ENCODE assay signal across 1 cellular context in genomic region chr10:37857287-37858211, GRCh38.
A peak's percentile ranks its signal among the peaks of the same experiment; 100 is the strongest.
TF ChIP-seq lines count a peak whose summit lies in the region.

ZNF248 (minus strand) TSS chr10:37857610; CDS start chr10:37856310, 1,300 bp downstream.

TF ChIP-seq in HepG2, 621 proteins besides CTCF, POLR2A, EP300 and RAD21 (continued from another document and continues in another):
- TF ChIP-seq, protein P1, sequence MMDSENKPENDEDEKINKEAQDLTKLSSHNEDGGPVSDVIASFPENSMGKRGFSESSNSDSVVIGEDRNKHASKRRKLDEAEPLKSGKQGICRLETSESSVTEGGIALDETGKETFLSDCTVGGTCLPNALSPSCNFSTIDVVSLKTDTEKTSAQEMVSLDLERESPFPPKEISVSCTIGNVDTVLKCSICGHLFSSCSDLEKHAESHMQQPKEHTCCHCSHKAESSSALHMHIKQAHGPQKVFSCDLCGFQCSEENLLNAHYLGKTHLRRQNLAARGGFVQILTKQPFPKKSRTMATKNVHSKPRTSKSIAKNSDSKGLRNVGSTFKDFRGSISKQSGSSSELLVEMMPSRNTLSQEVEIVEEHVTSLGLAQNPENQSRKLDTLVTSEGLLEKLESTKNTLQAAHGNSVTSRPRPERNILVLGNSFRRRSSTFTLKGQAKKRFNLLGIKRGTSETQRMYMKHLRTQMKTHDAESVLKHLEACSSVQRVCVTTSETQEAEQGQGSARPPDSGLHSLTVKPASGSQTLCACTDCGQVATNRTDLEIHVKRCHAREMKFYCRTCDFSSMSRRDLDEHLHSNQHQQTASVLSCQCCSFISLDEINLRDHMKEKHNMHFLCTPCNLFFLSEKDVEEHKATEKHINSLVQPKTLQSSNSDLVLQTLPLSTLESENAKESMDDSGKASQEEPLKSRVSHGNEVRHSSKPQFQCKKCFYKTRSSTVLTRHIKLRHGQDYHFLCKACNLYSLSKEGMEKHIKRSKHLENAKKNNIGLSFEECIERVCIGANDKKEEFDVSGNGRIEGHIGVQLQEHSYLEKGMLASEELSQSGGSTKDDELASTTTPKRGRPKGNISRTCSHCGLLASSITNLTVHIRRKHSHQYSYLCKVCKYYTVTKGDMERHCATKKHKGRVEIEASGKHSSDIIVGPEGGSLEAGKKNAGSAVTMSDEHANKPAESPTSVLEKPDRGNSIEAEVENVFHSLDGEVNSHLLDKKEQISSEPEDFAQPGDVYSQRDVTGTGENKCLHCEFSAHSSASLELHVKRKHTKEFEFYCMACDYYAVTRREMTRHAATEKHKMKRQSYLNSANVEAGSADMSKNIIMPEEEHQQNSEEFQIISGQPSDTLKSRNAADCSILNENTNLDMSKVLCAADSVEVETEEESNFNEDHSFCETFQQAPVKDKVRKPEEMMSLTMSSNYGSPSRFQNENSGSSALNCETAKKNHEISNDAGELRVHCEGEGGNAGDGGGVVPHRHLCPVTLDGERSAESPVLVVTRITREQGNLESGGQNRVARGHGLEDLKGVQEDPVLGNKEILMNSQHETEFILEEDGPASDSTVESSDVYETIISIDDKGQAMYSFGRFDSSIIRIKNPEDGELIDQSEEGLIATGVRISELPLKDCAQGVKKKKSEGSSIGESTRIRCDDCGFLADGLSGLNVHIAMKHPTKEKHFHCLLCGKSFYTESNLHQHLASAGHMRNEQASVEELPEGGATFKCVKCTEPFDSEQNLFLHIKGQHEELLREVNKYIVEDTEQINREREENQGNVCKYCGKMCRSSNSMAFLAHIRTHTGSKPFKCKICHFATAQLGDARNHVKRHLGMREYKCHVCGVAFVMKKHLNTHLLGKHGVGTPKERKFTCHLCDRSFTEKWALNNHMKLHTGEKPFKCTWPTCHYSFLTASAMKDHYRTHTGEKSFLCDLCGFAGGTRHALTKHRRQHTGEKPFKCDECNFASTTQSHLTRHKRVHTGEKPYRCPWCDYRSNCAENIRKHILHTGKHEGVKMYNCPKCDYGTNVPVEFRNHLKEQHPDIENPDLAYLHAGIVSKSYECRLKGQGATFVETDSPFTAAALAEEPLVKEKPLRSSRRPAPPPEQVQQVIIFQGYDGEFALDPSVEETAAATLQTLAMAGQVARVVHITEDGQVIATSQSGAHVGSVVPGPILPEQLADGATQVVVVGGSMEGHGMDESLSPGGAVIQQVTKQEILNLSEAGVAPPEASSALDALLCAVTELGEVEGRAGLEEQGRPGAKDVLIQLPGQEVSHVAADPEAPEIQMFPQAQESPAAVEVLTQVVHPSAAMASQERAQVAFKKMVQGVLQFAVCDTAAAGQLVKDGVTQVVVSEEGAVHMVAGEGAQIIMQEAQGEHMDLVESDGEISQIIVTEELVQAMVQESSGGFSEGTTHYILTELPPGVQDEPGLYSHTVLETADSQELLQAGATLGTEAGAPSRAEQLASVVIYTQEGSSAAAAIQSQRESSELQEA (CRISPR knock-in tag; IDR thresholded peaks at IDR 0.05; ENCODE audit: not compliant biosample characterization), result peak; percentile 79
- TF ChIP-seq ZNF256 (CRISPR knock-in tag; conservative IDR thresholded peaks at IDR 0.05) (0 out of 2 replicates have a peak, but pooled peaks have one; percentile 11), TEAD3 (CRISPR knock-in tag; optimal IDR thresholded peaks at IDR 0.05; ENCODE audit: borderline replicate concordance) (peak; percentile 52), ZSCAN29 (CRISPR knock-in tag; conservative IDR thresholded peaks at IDR 0.05) (peak; percentile 68), DRAP1 (CRISPR knock-in tag; IDR thresholded peaks at IDR 0.05) (peak; percentile 90), SNAPC2 (CRISPR knock-in tag; IDR thresholded peaks at IDR 0.05) (peak; percentile 72; the same call in 1 of the 2 replicates), MTA3 (CRISPR knock-in tag; IDR thresholded peaks at IDR 0.05) (no peak), TFAP4 (IDR thresholded peaks at IDR 0.05; ENCODE audit: borderline replicate concordance, low read depth) (0 out of 2 replicates have a peak, but pooled peaks have one; percentile 12), SMAD1 (CRISPR knock-in tag; IDR thresholded peaks at IDR 0.05; ENCODE audit: borderline replicate concordance, low read depth) (0 out of 2 replicates have a peak, but pooled peaks have one; percentile 48), ZNF512B (CRISPR knock-in tag; IDR thresholded peaks at IDR 0.05; ENCODE audit: borderline replicate concordance) (no peak; the same call in 1 of the 2 replicates), BRCA1 (CRISPR knock-in tag; IDR thresholded peaks at IDR 0.05) (peak; percentile 84), U2AF1 (optimal IDR thresholded peaks at IDR 0.05; ENCODE audit: low read depth, low read length) (peak; percentile 29), ZNF790 (CRISPR knock-in tag; IDR thresholded peaks at IDR 0.05; ENCODE audit: borderline replicate concordance) (peak; percentile 99), SUZ12 (IDR thresholded peaks at IDR 0.05; ENCODE audit: low read depth, low read length) (no peak), GRHL1 (CRISPR knock-in tag; conservative IDR thresholded peaks at IDR 0.05) (no peak), NR2C2 (CRISPR knock-in tag; IDR thresholded peaks at IDR 0.05; ENCODE audit: borderline replicate concordance) (peak; percentile 30; the same call in 1 of the 2 replicates), CCAR2 (optimal IDR thresholded peaks at IDR 0.05; ENCODE audit: low read depth, low read length) (no peak), MEIS1 (CRISPR knock-in tag; IDR thresholded peaks at IDR 0.05; ENCODE audit: borderline replicate concordance) (no peak), ZNF564 (CRISPR knock-in tag; IDR thresholded peaks at IDR 0.05) (no peak), ZNF44 (CRISPR knock-in tag; IDR thresholded peaks at IDR 0.05) (no peak), ZBTB42 (CRISPR knock-in tag; IDR thresholded peaks at IDR 0.05) (no peak; the same call in none of the 2 replicates), XBP1 (CRISPR knock-in tag; IDR thresholded peaks at IDR 0.05) (peak; percentile 33; the same call in 1 of the 2 replicates), ZBTB20 (CRISPR knock-in tag; IDR thresholded peaks at IDR 0.05; ENCODE audit: borderline replicate concordance, low read depth) (no peak), ZNF749 (CRISPR knock-in tag; IDR thresholded peaks at IDR 0.05; ENCODE audit: borderline replicate concordance) (peak; percentile 83; the same call in 1 of the 2 replicates), HNRNPK (IDR thresholded peaks at IDR 0.05; ENCODE audit: low read depth, low read length, poor library complexity, severe bottlenecking) (peak; percentile 32), ZBTB37 (CRISPR knock-in tag; IDR thresholded peaks at IDR 0.05) (no peak), SIN3A (IDR thresholded peaks at IDR 0.05; ENCODE audit: borderline replicate concordance, low read depth, low read length) (peak; percentile 86; the same call in 1 of the 2 replicates), NCOA1 (CRISPR knock-in tag; IDR thresholded peaks at IDR 0.05) (no peak; the same call in 1 of the 2 replicates), ZNF569 (CRISPR knock-in tag; IDR thresholded peaks at IDR 0.05; ENCODE audit: borderline replicate concordance) (peak; percentile 74; the same call in 1 of the 2 replicates), EHMT2 (IDR thresholded peaks at IDR 0.05; ENCODE audit: borderline replicate concordance, low read depth, low read length) (no peak), SAP130 (CRISPR knock-in tag; IDR thresholded peaks at IDR 0.05; ENCODE audit: low read depth) (peak; percentile 92), SAFB2 (CRISPR knock-in tag; IDR thresholded peaks at IDR 0.05; ENCODE audit: borderline replicate concordance, low read depth) (peak; percentile 81; the same call in 1 of the 2 replicates), ZNF768 (CRISPR knock-in tag; IDR thresholded peaks at IDR 0.05) (peak; percentile 80), JARID2 (CRISPR knock-in tag; IDR thresholded peaks at IDR 0.05; ENCODE audit: insufficient replicate concordance) (no peak), HNF4A (CRISPR knock-in tag; IDR thresholded peaks at IDR 0.05) (no peak; the same call in 1 of the 2 replicates), ZFP82 (CRISPR knock-in tag; IDR thresholded peaks at IDR 0.05; ENCODE audit: borderline replicate concordance) (0 out of 2 replicates have a peak, but pooled peaks have one; percentile 60), POLR2G (IDR thresholded peaks at IDR 0.05; ENCODE audit: low read depth, low read length) (peak; percentile 99)
- TF ChIP-seq, protein P2, sequence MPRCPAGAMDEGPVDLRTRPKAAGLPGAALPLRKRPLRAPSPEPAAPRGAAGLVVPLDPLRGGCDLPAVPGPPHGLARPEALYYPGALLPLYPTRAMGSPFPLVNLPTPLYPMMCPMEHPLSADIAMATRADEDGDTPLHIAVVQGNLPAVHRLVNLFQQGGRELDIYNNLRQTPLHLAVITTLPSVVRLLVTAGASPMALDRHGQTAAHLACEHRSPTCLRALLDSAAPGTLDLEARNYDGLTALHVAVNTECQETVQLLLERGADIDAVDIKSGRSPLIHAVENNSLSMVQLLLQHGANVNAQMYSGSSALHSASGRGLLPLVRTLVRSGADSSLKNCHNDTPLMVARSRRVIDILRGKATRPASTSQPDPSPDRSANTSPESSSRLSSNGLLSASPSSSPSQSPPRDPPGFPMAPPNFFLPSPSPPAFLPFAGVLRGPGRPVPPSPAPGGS (CRISPR knock-in tag; IDR thresholded peaks at IDR 0.05), result no peak; the same call in 1 of the 2 replicates
- TF ChIP-seq, protein P3, sequence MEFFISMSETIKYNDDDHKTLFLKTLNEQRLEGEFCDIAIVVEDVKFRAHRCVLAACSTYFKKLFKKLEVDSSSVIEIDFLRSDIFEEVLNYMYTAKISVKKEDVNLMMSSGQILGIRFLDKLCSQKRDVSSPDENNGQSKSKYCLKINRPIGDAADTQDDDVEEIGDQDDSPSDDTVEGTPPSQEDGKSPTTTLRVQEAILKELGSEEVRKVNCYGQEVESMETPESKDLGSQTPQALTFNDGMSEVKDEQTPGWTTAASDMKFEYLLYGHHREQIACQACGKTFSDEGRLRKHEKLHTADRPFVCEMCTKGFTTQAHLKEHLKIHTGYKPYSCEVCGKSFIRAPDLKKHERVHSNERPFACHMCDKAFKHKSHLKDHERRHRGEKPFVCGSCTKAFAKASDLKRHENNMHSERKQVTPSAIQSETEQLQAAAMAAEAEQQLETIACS (CRISPR knock-in tag; IDR thresholded peaks at IDR 0.05), result peak; percentile 67
- TF ChIP-seq, protein P4, sequence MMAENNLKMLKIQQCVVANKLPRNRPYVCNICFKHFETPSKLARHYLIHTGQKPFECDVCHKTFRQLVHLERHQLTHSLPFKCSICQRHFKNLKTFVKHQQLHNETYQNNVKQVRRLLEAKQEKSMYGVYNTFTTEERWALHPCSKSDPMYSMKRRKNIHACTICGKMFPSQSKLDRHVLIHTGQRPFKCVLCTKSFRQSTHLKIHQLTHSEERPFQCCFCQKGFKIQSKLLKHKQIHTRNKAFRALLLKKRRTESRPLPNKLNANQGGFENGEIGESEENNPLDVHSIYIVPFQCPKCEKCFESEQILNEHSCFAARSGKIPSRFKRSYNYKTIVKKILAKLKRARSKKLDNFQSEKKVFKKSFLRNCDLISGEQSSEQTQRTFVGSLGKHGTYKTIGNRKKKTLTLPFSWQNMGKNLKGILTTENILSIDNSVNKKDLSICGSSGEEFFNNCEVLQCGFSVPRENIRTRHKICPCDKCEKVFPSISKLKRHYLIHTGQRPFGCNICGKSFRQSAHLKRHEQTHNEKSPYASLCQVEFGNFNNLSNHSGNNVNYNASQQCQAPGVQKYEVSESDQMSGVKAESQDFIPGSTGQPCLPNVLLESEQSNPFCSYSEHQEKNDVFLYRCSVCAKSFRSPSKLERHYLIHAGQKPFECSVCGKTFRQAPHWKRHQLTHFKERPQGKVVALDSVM (CRISPR knock-in tag; IDR thresholded peaks at IDR 0.05), result no peak
